ENCODE assay signal across 1 cellular context in the genomic region with DNA sequence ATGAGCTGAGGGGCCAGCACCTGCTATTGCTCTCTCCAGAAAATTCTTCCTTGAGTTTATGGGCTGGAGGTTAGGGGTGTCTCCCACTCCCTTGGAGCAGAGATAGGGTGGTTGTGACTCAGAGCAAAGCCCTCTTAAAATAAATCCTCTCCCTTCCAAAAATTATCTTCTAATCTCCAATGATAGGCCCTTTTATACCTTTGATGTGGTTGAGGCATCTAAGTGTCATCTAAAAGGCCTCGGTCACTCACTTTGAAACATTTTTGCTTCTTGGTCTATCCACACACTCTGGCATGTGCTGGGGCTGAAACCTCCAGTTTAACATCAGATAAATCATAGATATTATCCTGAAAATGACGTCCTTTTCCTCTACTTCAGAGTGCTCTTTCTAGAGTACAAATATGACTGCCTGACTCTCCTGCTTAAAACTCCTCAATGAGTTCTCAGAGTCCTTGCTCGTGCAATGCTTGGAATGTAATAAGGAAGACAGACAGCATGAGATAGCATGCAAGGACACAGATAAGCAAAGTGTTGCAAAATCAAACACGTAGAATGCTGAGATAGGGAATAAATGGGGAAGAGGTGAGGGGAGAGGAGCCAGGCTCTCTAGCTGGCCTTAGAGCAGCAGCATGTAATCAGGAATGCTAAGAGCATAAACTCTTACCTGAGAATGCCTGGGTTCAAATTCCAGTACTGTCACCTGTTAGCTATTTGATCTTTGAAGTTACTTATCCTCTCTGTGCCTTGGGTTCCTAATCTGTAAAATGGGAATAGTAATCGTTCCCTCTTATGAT.
TF ChIP-seq lines count a peak whose summit lies in the region.

No MANE protein-coding gene starts in this region.

TF ChIP-seq in K562, 482 proteins besides CTCF, POLR2A, EP300 and RAD21 (continued from another document and continues in another):
- TF ChIP-seq ZNF644 (tag; IDR thresholded peaks at IDR 0.05; ENCODE audit: low read depth) (0 out of 2 replicates have a peak, but pooled peaks have one; percentile 35), ZC3H8 (IDR thresholded peaks at IDR 0.05) (no peak), MED1 (CRISPR knock-in tag; IDR thresholded peaks at IDR 0.05; ENCODE audit: borderline replicate concordance) (no peak), CBX3 (IDR thresholded peaks at IDR 0.05; ENCODE audit: borderline replicate concordance in 1 of 2, low read length in 2 of 2) (no peak), ARID2 (IDR thresholded peaks at IDR 0.05) (no peak), SMARCA4 (IDR thresholded peaks at IDR 0.05) (peak; percentile 86), ZNF436 (CRISPR knock-in tag; IDR thresholded peaks at IDR 0.05) (no peak), CTBP1 (IDR thresholded peaks at IDR 0.05; ENCODE audit: borderline replicate concordance) (peak; percentile 87; the same call in 1 of the 2 replicates), HOXB6 (CRISPR knock-in tag; IDR thresholded peaks at IDR 0.05; ENCODE audit: borderline replicate concordance) (no peak), NFE2L1 (tag; IDR thresholded peaks at IDR 0.05; ENCODE audit: borderline replicate concordance, low read depth) (no peak), ZNF695 (CRISPR knock-in tag; IDR thresholded peaks at IDR 0.05) (no peak), DIDO1 (tag; IDR thresholded peaks at IDR 0.05; ENCODE audit: low read depth) (no peak), SMARCB1 (IDR thresholded peaks at IDR 0.05; ENCODE audit: insufficient read length, low read depth) (no peak), CBX2 (IDR thresholded peaks at IDR 0.05; ENCODE audit: insufficient read depth, low read length, poor library complexity, severe bottlenecking) (no peak), RUNX1 (IDR thresholded peaks at IDR 0.05; ENCODE audit: low read depth) (no peak), EP400 (IDR thresholded peaks at IDR 0.05) (no peak), GATAD2B (IDR thresholded peaks at IDR 0.05; ENCODE audit: borderline replicate concordance) (no peak), ILF3 (IDR thresholded peaks at IDR 0.05; ENCODE audit: borderline replicate concordance) (no peak), ZNF77 (CRISPR knock-in tag; IDR thresholded peaks at IDR 0.05) (no peak), NFYB (IDR thresholded peaks at IDR 0.05; ENCODE audit: extremely low read depth, insufficient read length) (no peak), ZNF274 (IDR thresholded peaks at IDR 0.05; ENCODE audit: borderline replicate concordance, low read depth, low read length) (no peak), BCL6 (CRISPR knock-in tag; IDR thresholded peaks at IDR 0.05) (no peak), FOXK2 (conservative IDR thresholded peaks at IDR 0.05 in 1 of 2, IDR thresholded peaks at IDR 0.05 in 1 of 2; ENCODE audit: low read depth in 2 of 2) (no peak), SP2 (IDR thresholded peaks at IDR 0.05; ENCODE audit: extremely low read depth, low read depth, low read length, poor library complexity, severe bottlenecking) (no peak), SMC3 (conservative IDR thresholded peaks at IDR 0.05; ENCODE audit: insufficient read depth, low read depth, low read length) (no peak), TGIF2 (CRISPR knock-in tag; IDR thresholded peaks at IDR 0.05) (no peak), HMG20B (CRISPR knock-in tag; IDR thresholded peaks at IDR 0.05) (no peak), NRF1 (conservative IDR thresholded peaks at IDR 0.05 in 1 of 2, IDR thresholded peaks at IDR 0.05 in 1 of 2) (no peak), ZNF586 (CRISPR knock-in tag; conservative IDR thresholded peaks at IDR 0.05) (no peak), ZNF316 (IDR thresholded peaks at IDR 0.05) (peak; percentile 59), KDM5B (IDR thresholded peaks at IDR 0.05; ENCODE audit: insufficient replicate concordance, low read depth, low read length) (no peak), NFATC3 (IDR thresholded peaks at IDR 0.05) (no peak), SMAD3 (CRISPR knock-in tag; conservative IDR thresholded peaks at IDR 0.05) (no peak), SAFB (IDR thresholded peaks at IDR 0.05; ENCODE audit: borderline replicate concordance, low read depth, low read length) (no peak), NCOR1 (IDR thresholded peaks at IDR 0.05) (peak; percentile 71), POLR3A (IDR thresholded peaks at IDR 0.05; ENCODE audit: borderline replicate concordance, extremely low read depth, insufficient read depth, insufficient read length) (no peak), ZNF583 (CRISPR knock-in tag; IDR thresholded peaks at IDR 0.05) (no peak), ZSCAN32 (CRISPR knock-in tag; IDR thresholded peaks at IDR 0.05) (no peak), ZNF324 (CRISPR knock-in tag; IDR thresholded peaks at IDR 0.05) (no peak), KAT2B (IDR thresholded peaks at IDR 0.05; ENCODE audit: low read depth, low read length) (no peak), GATAD2A (IDR thresholded peaks at IDR 0.05) (no peak), ZNF354B (CRISPR knock-in tag; IDR thresholded peaks at IDR 0.05) (no peak)
- TF ChIP-seq, protein P1, sequence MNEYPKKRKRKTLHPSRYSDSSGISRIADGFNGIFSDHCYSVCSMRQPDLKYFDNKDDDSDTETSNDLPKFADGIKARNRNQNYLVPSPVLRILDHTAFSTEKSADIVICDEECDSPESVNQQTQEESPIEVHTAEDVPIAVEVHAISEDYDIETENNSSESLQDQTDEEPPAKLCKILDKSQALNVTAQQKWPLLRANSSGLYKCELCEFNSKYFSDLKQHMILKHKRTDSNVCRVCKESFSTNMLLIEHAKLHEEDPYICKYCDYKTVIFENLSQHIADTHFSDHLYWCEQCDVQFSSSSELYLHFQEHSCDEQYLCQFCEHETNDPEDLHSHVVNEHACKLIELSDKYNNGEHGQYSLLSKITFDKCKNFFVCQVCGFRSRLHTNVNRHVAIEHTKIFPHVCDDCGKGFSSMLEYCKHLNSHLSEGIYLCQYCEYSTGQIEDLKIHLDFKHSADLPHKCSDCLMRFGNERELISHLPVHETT (CRISPR knock-in tag; conservative IDR thresholded peaks at IDR 0.05 in 1 of 2, IDR thresholded peaks at IDR 0.05 in 1 of 2), result 0 out of 4 replicates have a peak, but pooled peaks of 1 of the 2 experiments have one; percentile 28
- TF ChIP-seq, protein P2, sequence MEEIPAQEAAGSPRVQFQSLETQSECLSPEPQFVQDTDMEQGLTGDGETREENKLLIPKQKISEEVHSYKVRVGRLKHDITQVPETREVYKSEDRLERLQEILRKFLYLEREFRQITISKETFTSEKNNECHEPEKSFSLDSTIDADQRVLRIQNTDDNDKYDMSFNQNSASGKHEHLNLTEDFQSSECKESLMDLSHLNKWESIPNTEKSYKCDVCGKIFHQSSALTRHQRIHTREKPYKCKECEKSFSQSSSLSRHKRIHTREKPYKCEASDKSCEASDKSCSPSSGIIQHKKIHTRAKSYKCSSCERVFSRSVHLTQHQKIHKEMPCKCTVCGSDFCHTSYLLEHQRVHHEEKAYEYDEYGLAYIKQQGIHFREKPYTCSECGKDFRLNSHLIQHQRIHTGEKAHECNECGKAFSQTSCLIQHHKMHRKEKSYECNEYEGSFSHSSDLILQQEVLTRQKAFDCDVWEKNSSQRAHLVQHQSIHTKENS (CRISPR knock-in tag; IDR thresholded peaks at IDR 0.05), result no peak
- TF ChIP-seq, protein P3, sequence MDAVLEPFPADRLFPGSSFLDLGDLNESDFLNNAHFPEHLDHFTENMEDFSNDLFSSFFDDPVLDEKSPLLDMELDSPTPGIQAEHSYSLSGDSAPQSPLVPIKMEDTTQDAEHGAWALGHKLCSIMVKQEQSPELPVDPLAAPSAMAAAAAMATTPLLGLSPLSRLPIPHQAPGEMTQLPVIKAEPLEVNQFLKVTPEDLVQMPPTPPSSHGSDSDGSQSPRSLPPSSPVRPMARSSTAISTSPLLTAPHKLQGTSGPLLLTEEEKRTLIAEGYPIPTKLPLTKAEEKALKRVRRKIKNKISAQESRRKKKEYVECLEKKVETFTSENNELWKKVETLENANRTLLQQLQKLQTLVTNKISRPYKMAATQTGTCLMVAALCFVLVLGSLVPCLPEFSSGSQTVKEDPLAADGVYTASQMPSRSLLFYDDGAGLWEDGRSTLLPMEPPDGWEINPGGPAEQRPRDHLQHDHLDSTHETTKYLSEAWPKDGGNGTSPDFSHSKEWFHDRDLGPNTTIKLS (IDR thresholded peaks at IDR 0.05; ENCODE audit: borderline replicate concordance, low read depth), result no peak
- TF ChIP-seq, protein P4, sequence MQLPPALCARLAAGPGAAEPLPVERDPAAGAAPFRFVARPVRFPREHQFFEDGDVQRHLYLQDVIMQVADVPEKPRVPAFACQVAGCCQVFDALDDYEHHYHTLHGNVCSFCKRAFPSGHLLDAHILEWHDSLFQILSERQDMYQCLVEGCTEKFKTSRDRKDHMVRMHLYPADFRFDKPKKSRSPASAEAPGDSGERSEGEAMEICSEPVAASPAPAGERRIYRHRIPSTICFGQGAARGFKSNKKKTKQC (CRISPR knock-in tag; IDR thresholded peaks at IDR 0.05), result no peak
- TF ChIP-seq, protein P5, sequence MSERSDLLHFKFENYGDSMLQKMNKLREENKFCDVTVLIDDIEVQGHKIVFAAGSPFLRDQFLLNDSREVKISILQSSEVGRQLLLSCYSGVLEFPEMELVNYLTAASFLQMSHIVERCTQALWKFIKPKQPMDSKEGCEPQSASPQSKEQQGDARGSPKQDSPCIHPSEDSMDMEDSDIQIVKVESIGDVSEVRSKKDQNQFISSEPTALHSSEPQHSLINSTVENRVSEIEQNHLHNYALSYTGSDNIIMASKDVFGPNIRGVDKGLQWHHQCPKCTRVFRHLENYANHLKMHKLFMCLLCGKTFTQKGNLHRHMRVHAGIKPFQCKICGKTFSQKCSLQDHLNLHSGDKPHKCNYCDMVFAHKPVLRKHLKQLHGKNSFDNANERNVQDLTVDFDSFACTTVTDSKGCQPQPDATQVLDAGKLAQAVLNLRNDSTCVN (CRISPR knock-in tag; IDR thresholded peaks at IDR 0.05), result no peak
- TF ChIP-seq, protein P6, sequence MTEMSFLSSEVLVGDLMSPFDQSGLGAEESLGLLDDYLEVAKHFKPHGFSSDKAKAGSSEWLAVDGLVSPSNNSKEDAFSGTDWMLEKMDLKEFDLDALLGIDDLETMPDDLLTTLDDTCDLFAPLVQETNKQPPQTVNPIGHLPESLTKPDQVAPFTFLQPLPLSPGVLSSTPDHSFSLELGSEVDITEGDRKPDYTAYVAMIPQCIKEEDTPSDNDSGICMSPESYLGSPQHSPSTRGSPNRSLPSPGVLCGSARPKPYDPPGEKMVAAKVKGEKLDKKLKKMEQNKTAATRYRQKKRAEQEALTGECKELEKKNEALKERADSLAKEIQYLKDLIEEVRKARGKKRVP (CRISPR knock-in tag; IDR thresholded peaks at IDR 0.05), result 0 out of 2 replicates have a peak, but pooled peaks have one; percentile 25
- TF ChIP-seq, protein P7, sequence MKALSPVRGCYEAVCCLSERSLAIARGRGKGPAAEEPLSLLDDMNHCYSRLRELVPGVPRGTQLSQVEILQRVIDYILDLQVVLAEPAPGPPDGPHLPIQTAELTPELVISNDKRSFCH (CRISPR knock-in tag; IDR thresholded peaks at IDR 0.05), result no peak
- TF ChIP-seq, protein P7 (tag; IDR thresholded peaks at IDR 0.05), result no peak
- TF ChIP-seq, protein P8, sequence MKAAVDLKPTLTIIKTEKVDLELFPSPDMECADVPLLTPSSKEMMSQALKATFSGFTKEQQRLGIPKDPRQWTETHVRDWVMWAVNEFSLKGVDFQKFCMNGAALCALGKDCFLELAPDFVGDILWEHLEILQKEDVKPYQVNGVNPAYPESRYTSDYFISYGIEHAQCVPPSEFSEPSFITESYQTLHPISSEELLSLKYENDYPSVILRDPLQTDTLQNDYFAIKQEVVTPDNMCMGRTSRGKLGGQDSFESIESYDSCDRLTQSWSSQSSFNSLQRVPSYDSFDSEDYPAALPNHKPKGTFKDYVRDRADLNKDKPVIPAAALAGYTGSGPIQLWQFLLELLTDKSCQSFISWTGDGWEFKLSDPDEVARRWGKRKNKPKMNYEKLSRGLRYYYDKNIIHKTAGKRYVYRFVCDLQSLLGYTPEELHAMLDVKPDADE (conservative IDR thresholded peaks at IDR 0.05; ENCODE audit: control insufficient read depth, low read depth, low read length), result no peak
- TF ChIP-seq, protein P9, sequence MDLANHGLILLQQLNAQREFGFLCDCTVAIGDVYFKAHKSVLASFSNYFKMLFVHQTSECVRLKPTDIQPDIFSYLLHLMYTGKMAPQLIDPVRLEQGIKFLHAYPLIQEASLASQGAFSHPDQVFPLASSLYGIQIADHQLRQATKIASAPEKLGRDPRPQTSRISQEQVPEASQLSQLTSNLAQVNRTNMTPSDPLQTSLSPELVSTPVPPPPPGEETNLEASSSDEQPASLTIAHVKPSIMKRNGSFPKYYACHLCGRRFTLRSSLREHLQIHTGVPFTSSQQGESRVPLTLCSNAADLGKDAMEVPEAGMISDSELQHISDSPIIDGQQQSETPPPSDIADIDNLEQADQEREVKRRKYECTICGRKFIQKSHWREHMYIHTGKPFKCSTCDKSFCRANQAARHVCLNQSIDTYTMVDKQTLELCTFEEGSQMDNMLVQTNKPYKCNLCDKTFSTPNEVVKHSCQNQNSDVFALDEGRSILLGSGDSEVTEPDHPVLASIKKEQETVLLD (IDR thresholded peaks at IDR 0.05), result no peak
- TF ChIP-seq, protein P10, sequence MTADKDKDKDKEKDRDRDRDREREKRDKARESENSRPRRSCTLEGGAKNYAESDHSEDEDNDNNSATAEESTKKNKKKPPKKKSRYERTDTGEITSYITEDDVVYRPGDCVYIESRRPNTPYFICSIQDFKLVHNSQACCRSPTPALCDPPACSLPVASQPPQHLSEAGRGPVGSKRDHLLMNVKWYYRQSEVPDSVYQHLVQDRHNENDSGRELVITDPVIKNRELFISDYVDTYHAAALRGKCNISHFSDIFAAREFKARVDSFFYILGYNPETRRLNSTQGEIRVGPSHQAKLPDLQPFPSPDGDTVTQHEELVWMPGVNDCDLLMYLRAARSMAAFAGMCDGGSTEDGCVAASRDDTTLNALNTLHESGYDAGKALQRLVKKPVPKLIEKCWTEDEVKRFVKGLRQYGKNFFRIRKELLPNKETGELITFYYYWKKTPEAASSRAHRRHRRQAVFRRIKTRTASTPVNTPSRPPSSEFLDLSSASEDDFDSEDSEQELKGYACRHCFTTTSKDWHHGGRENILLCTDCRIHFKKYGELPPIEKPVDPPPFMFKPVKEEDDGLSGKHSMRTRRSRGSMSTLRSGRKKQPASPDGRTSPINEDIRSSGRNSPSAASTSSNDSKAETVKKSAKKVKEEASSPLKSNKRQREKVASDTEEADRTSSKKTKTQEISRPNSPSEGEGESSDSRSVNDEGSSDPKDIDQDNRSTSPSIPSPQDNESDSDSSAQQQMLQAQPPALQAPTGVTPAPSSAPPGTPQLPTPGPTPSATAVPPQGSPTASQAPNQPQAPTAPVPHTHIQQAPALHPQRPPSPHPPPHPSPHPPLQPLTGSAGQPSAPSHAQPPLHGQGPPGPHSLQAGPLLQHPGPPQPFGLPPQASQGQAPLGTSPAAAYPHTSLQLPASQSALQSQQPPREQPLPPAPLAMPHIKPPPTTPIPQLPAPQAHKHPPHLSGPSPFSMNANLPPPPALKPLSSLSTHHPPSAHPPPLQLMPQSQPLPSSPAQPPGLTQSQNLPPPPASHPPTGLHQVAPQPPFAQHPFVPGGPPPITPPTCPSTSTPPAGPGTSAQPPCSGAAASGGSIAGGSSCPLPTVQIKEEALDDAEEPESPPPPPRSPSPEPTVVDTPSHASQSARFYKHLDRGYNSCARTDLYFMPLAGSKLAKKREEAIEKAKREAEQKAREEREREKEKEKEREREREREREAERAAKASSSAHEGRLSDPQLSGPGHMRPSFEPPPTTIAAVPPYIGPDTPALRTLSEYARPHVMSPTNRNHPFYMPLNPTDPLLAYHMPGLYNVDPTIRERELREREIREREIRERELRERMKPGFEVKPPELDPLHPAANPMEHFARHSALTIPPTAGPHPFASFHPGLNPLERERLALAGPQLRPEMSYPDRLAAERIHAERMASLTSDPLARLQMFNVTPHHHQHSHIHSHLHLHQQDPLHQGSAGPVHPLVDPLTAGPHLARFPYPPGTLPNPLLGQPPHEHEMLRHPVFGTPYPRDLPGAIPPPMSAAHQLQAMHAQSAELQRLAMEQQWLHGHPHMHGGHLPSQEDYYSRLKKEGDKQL (CRISPR knock-in tag; IDR thresholded peaks at IDR 0.05; ENCODE audit: borderline replicate concordance), result no peak
